Comparison of ENCODE assay signal across 1 cellular context in the genomic region with DNA sequence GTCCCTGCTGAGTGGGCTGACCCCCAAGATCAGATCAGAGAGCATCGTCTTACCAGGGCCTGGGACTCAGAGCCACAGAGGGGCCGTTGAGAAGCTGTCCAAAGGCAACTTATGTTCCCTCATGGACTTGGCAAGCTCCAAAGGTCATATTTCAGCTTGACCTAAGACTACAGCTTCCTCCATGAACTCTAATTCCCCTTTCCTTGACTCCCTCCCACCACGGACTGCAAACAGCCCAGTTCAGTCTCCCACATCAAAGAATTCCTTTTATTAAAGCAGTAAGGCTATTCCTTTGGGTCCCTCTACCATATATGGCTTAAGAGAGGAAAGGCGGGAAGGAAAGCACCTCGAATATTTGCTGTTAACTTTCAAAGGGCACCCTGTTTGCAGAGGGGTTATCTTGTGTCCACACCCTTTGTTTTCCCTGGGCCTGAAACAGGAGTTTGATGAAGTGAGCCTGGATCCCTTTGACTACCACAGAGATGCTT.
A peak's percentile ranks its signal among the peaks of the same experiment; 100 is the strongest.
TF ChIP-seq lines count a peak whose summit lies in the region.

No MANE protein-coding gene starts in this region.

TF ChIP-seq in HepG2, 621 proteins besides CTCF, POLR2A, EP300 and RAD21 (continued from another document and continues in another):
- TF ChIP-seq, protein P1, sequence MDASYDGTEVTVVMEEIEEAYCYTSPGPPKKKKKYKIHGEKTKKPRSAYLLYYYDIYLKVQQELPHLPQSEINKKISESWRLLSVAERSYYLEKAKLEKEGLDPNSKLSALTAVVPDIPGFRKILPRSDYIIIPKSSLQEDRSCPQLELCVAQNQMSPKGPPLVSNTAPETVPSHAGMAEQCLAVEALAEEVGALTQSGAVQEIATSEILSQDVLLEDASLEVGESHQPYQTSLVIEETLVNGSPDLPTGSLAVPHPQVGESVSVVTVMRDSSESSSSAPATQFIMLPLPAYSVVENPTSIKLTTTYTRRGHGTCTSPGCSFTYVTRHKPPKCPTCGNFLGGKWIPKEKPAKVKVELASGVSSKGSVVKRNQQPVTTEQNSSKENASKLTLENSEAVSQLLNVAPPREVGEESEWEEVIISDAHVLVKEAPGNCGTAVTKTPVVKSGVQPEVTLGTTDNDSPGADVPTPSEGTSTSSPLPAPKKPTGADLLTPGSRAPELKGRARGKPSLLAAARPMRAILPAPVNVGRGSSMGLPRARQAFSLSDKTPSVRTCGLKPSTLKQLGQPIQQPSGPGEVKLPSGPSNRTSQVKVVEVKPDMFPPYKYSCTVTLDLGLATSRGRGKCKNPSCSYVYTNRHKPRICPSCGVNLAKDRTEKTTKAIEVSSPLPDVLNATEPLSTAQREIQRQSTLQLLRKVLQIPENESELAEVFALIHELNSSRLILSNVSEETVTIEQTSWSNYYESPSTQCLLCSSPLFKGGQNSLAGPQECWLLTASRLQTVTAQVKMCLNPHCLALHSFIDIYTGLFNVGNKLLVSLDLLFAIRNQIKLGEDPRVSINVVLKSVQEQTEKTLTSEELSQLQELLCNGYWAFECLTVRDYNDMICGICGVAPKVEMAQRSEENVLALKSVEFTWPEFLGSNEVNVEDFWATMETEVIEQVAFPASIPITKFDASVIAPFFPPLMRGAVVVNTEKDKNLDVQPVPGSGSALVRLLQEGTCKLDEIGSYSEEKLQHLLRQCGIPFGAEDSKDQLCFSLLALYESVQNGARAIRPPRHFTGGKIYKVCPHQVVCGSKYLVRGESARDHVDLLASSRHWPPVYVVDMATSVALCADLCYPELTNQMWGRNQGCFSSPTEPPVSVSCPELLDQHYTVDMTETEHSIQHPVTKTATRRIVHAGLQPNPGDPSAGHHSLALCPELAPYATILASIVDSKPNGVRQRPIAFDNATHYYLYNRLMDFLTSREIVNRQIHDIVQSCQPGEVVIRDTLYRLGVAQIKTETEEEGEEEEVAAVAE (CRISPR knock-in tag; IDR thresholded peaks at IDR 0.05; ENCODE audit: borderline replicate concordance): 0 out of 2 replicates have a peak, but pooled peaks have one; percentile 17
- TF ChIP-seq, protein P2, sequence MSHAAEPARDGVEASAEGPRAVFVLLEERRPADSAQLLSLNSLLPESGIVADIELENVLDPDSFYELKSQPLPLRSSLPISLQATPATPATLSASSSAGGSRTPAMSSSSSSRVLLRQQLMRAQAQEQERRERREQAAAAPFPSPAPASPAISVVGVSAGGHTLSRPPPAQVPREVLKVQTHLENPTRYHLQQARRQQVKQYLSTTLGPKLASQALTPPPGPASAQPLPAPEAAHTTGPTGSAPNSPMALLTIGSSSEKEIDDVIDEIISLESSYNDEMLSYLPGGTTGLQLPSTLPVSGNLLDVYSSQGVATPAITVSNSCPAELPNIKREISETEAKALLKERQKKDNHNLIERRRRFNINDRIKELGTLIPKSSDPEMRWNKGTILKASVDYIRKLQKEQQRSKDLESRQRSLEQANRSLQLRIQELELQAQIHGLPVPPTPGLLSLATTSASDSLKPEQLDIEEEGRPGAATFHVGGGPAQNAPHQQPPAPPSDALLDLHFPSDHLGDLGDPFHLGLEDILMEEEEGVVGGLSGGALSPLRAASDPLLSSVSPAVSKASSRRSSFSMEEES (CRISPR knock-in tag; IDR thresholded peaks at IDR 0.05): 0 out of 2 replicates have a peak, but pooled peaks have one; percentile 19
- TF ChIP-seq HHEX (CRISPR knock-in tag; IDR thresholded peaks at IDR 0.05) (peak; percentile 91), GATAD2A (CRISPR knock-in tag; IDR thresholded peaks at IDR 0.05) (peak; percentile 83), KDM3A (CRISPR knock-in tag; IDR thresholded peaks at IDR 0.05; ENCODE audit: low read depth) (no peak), ZNF124 (CRISPR knock-in tag; IDR thresholded peaks at IDR 0.05) (no peak), TBX2 (CRISPR knock-in tag; IDR thresholded peaks at IDR 0.05; ENCODE audit: borderline replicate concordance) (peak; percentile 94), HMGXB4 (CRISPR knock-in tag; IDR thresholded peaks at IDR 0.05; ENCODE audit: borderline replicate concordance in 1 of 2, low read depth in 1 of 2) (0 out of 4 replicates have a peak, but pooled peaks of 1 of the 2 experiments have one; percentile 20), ZHX2 (IDR thresholded peaks at IDR 0.05; ENCODE audit: low read depth) (no peak), ZHX2 (CRISPR knock-in tag; IDR thresholded peaks at IDR 0.05; ENCODE audit: borderline replicate concordance) (no peak), NPAS2 (CRISPR knock-in tag; IDR thresholded peaks at IDR 0.05; ENCODE audit: borderline replicate concordance) (no peak), ZNF335 (CRISPR knock-in tag; IDR thresholded peaks at IDR 0.05) (no peak), ZBTB33 (CRISPR knock-in tag; IDR thresholded peaks at IDR 0.05) (no peak), TARDBP (CRISPR knock-in tag; IDR thresholded peaks at IDR 0.05) (peak; percentile 64; the same call in 1 of the 2 replicates), SALL1 (CRISPR knock-in tag; IDR thresholded peaks at IDR 0.05) (peak; percentile 39; the same call in 1 of the 2 replicates), MYC (CRISPR knock-in tag; IDR thresholded peaks at IDR 0.05; ENCODE audit: borderline replicate concordance) (no peak), TOPORS (CRISPR knock-in tag; IDR thresholded peaks at IDR 0.05) (no peak), CHD2 (IDR thresholded peaks at IDR 0.05; ENCODE audit: low read depth, low read length) (no peak), ZNF639 (CRISPR knock-in tag; conservative IDR thresholded peaks at IDR 0.05) (no peak), ZNF282 (IDR thresholded peaks at IDR 0.05; ENCODE audit: partially characterized antibody) (no peak), ZSCAN20 (CRISPR knock-in tag; IDR thresholded peaks at IDR 0.05; ENCODE audit: borderline replicate concordance) (no peak)
- TF ChIP-seq, protein P3, sequence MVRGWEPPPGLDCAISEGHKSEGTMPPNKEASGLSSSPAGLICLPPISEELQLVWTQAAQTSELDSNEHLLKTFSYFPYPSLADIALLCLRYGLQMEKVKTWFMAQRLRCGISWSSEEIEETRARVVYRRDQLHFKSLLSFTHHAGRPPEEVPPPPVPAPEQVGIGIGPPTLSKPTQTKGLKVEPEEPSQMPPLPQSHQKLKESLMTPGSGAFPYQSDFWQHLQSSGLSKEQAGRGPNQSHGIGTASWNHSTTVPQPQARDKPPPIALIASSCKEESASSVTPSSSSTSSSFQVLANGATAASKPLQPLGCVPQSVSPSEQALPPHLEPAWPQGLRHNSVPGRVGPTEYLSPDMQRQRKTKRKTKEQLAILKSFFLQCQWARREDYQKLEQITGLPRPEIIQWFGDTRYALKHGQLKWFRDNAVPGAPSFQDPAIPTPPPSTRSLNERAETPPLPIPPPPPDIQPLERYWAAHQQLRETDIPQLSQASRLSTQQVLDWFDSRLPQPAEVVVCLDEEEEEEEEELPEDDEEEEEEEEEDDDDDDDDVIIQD (CRISPR knock-in tag; IDR thresholded peaks at IDR 0.05; ENCODE audit: low read depth): peak; percentile 65; the same call in 1 of the 2 replicates
- TF ChIP-seq, protein P4, sequence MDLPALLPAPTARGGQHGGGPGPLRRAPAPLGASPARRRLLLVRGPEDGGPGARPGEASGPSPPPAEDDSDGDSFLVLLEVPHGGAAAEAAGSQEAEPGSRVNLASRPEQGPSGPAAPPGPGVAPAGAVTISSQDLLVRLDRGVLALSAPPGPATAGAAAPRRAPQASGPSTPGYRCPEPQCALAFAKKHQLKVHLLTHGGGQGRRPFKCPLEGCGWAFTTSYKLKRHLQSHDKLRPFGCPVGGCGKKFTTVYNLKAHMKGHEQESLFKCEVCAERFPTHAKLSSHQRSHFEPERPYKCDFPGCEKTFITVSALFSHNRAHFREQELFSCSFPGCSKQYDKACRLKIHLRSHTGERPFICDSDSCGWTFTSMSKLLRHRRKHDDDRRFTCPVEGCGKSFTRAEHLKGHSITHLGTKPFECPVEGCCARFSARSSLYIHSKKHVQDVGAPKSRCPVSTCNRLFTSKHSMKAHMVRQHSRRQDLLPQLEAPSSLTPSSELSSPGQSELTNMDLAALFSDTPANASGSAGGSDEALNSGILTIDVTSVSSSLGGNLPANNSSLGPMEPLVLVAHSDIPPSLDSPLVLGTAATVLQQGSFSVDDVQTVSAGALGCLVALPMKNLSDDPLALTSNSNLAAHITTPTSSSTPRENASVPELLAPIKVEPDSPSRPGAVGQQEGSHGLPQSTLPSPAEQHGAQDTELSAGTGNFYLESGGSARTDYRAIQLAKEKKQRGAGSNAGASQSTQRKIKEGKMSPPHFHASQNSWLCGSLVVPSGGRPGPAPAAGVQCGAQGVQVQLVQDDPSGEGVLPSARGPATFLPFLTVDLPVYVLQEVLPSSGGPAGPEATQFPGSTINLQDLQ (CRISPR knock-in tag; IDR thresholded peaks at IDR 0.05): no peak
- TF ChIP-seq, protein P5, sequence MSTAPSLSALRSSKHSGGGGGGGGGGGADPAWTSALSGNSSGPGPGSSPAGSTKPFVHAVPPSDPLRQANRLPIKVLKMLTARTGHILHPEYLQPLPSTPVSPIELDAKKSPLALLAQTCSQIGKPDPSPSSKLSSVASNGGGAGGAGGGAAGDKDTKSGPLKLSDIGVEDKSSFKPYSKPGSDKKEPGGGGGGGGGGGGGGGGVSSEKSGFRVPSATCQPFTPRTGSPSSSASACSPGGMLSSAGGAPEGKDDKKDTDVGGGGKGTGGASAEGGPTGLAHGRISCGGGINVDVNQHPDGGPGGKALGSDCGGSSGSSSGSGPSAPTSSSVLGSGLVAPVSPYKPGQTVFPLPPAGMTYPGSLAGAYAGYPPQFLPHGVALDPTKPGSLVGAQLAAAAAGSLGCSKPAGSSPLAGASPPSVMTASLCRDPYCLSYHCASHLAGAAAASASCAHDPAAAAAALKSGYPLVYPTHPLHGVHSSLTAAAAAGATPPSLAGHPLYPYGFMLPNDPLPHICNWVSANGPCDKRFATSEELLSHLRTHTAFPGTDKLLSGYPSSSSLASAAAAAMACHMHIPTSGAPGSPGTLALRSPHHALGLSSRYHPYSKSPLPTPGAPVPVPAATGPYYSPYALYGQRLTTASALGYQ (CRISPR knock-in tag; IDR thresholded peaks at IDR 0.05): peak; percentile 94
